Comparison of ENCODE assay signal across 1 cellular context in the genomic region with DNA sequence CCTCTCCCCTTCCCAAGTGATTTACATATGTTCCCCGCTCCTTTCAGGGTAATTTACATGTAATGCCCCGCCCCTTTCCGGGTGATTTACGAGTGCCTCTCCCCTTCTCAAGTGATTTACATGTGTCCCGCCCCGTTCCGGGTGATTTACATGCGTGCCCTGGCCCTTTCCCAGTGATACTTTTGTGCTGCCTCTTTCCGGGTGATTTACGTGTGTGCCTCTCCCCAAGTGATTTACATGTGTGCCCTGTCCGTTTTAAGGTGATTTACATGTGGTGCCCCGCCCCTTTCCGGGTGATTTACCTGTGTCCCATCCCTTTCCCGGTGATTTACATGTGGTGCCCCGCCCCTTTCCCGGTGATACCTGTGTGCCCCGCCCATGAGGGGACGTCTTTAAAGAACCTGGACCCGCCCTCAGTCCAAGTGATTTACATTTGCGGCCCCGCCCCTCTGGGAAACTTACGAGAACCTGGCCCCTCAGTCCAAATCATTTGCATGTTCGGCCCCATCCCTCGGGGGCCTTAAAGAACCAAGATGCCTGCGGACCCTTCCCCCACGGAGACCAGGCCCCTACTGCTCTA.
TF ChIP-seq lines count a peak whose summit lies in the region.

No MANE protein-coding gene starts in this region.

TF ChIP-seq in HCT116, 20 proteins besides CTCF, POLR2A, EP300 and RAD21 (continued from another document):
- TF ChIP-seq, protein P1, sequence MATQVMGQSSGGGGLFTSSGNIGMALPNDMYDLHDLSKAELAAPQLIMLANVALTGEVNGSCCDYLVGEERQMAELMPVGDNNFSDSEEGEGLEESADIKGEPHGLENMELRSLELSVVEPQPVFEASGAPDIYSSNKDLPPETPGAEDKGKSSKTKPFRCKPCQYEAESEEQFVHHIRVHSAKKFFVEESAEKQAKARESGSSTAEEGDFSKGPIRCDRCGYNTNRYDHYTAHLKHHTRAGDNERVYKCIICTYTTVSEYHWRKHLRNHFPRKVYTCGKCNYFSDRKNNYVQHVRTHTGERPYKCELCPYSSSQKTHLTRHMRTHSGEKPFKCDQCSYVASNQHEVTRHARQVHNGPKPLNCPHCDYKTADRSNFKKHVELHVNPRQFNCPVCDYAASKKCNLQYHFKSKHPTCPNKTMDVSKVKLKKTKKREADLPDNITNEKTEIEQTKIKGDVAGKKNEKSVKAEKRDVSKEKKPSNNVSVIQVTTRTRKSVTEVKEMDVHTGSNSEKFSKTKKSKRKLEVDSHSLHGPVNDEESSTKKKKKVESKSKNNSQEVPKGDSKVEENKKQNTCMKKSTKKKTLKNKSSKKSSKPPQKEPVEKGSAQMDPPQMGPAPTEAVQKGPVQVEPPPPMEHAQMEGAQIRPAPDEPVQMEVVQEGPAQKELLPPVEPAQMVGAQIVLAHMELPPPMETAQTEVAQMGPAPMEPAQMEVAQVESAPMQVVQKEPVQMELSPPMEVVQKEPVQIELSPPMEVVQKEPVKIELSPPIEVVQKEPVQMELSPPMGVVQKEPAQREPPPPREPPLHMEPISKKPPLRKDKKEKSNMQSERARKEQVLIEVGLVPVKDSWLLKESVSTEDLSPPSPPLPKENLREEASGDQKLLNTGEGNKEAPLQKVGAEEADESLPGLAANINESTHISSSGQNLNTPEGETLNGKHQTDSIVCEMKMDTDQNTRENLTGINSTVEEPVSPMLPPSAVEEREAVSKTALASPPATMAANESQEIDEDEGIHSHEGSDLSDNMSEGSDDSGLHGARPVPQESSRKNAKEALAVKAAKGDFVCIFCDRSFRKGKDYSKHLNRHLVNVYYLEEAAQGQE (IDR thresholded peaks at IDR 0.05; ENCODE audit: low read depth), result no peak
- no peak for TF ChIP-seq CBX3 (IDR thresholded peaks at IDR 0.05; ENCODE audit: low read depth)
- TF ChIP-seq, protein P2, sequence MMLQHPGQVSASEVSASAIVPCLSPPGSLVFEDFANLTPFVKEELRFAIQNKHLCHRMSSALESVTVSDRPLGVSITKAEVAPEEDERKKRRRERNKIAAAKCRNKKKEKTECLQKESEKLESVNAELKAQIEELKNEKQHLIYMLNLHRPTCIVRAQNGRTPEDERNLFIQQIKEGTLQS (IDR thresholded peaks at IDR 0.05), result no peak
- no peak for TF ChIP-seq ELF1 (IDR thresholded peaks at IDR 0.05; ENCODE audit: borderline replicate concordance, low read depth)
TF ChIP-seq in HCT116: peak in this region for 1.
